21 cellular contexts compared by ENCODE assay signal in genomic region chr10:121352456-121352855, GRCh38.
"Had no signal": no experiment of that assay in that cellular context is flagged by ENCODE, and none has a peak within 500 bp of the region (broad histone marks: within the 10 kb centered on the region; RNA-seq: fewer than 3 reads in every experiment).

No MANE protein-coding gene starts in this region.

- DNase-seq: cerebellar nuclear complex; cortex of kidney; effector memory CD8-positive, alpha-beta T cell; kidney; mesenchymal stem cell; midbrain; naive thymus-derived CD4-positive, alpha-beta T cell; nephron progenitor cell; nucleus accumbens; right cardiac atrium; sigmoid colon; spleen; stimulated activated CD4-positive, alpha-beta T cell treated with anti-CD3 and anti-CD28 coated beads, Interleukin-4, amount 100 ng/mL, for 4 hours; stimulated activated naive CD8-positive, alpha-beta T cell treated with anti-CD3 and anti-CD28 coated beads, Interleukin-15, Interleukin-2, amounts not matched to agents 100 U/mL and 50 U/mL, for 24 hours; substantia nigra had no signal

- H3K27ac ChIP-seq: prostate gland, spleen, thoracic aorta, tibial nerve had no signal

- H3K27me3 ChIP-seq: sigmoid colon, spleen, tibial nerve had no signal

- ATAC-seq: effector memory CD8-positive, alpha-beta T cell; left lobe of liver; naive thymus-derived CD4-positive, alpha-beta T cell; right cardiac atrium; stimulated activated memory B cell treated with anti-CD40 and anti-IgM and Interleukin-4, amounts not matched to agents 10 μg/mL and 1 μg/mL and 100 μg/mL, for 72 hours; stimulated activated naive CD8-positive, alpha-beta T cell treated with anti-CD3 and anti-CD28 coated beads, Interleukin-15, Interleukin-2, amounts not matched to agents 100 U/mL and 50 U/mL, for 24 hours had no signal

- H3K4me3 ChIP-seq: lung, prostate gland, sigmoid colon, spleen, thoracic aorta, tibial nerve had no signal

- H3K4me1 ChIP-seq: prostate gland, spleen, tibial nerve had no signal

- H3K9me3 ChIP-seq: prostate gland, sigmoid colon, thoracic aorta had no signal

- H3K36me3 ChIP-seq: prostate gland, sigmoid colon, spleen, thoracic aorta, tibial nerve had no signal
